Comparison of ENCODE assay signal across 1 cellular context in the genomic region with DNA sequence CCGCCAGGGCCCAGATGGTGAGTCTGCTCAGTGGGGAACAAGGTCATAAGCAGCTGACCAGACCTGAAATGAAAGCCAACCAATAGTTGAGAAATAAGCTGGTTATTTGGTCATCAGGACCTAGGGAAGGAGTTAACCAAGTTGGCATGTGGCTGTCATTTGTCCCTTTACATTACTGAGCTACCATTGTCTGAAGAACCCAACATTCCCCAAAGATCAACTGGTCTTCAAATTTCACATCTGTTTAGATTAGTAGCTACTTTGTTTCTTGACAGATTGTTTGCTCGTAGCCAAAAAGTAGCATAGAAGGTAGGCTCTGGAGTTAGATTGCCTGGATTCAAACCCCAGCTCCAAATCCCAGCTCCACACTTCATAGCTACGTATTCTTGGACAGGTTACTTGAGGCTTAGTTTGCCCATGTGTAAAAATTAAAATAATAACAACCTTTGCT.
TF ChIP-seq lines count a peak whose summit lies in the region.

No MANE protein-coding gene starts in this region.

TF ChIP-seq in K562, 482 proteins besides CTCF, POLR2A, EP300 and RAD21 (continued from another document and continues in another):
- no peak for TF ChIP-seq ZMIZ1 (IDR thresholded peaks at IDR 0.05; ENCODE audit: low read depth in 2 of 2, low read length in 2 of 2)
- no peak for TF ChIP-seq POLR2H (tag; IDR thresholded peaks at IDR 0.05; ENCODE audit: low read depth)
- TF ChIP-seq, protein P1, sequence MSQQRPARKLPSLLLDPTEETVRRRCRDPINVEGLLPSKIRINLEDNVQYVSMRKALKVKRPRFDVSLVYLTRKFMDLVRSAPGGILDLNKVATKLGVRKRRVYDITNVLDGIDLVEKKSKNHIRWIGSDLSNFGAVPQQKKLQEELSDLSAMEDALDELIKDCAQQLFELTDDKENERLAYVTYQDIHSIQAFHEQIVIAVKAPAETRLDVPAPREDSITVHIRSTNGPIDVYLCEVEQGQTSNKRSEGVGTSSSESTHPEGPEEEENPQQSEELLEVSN (IDR thresholded peaks at IDR 0.05; ENCODE audit: borderline replicate concordance in 1 of 2, extremely low read depth in 1 of 2, insufficient read depth in 1 of 2, insufficient read length in 1 of 2, low read depth in 1 of 2, low read length in 1 of 2, poor library complexity in 1 of 2, severe bottlenecking in 1 of 2) = no peak
- TF ChIP-seq, protein P2, sequence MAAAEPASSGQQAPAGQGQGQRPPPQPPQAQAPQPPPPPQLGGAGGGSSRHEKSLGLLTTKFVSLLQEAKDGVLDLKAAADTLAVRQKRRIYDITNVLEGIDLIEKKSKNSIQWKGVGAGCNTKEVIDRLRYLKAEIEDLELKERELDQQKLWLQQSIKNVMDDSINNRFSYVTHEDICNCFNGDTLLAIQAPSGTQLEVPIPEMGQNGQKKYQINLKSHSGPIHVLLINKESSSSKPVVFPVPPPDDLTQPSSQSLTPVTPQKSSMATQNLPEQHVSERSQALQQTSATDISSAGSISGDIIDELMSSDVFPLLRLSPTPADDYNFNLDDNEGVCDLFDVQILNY (CRISPR knock-in tag; IDR thresholded peaks at IDR 0.05) = peak; percentile 45; the same call in 1 of the 2 replicates
- 0 out of 2 replicates have a peak, but pooled peaks have one; percentile 32 for TF ChIP-seq KAT7 (CRISPR knock-in tag; IDR thresholded peaks at IDR 0.05; ENCODE audit: borderline replicate concordance)
- TF ChIP-seq, protein P3, sequence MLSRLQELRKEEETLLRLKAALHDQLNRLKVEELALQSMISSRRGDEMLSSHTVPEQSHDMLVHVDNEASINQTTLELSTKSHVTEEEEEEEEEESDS (CRISPR knock-in tag; IDR thresholded peaks at IDR 0.05) = no peak
- TF ChIP-seq ARID4B (CRISPR knock-in tag; IDR thresholded peaks at IDR 0.05) = peak; percentile 76
- TF ChIP-seq PHF20 (IDR thresholded peaks at IDR 0.05; ENCODE audit: partially characterized antibody) = no peak
- TF ChIP-seq ZNF184 (CRISPR knock-in tag; IDR thresholded peaks at IDR 0.05) = no peak
- TF ChIP-seq SPI1 (IDR thresholded peaks at IDR 0.05; ENCODE audit: borderline replicate concordance, low read depth, low read length) = no peak
- no peak for TF ChIP-seq DEAF1 (CRISPR knock-in tag; IDR thresholded peaks at IDR 0.05)
- no peak for TF ChIP-seq POLR2AphosphoS5 (IDR thresholded peaks at IDR 0.05; ENCODE audit: control insufficient read depth, insufficient read depth, low read depth, low read length)
- TF ChIP-seq ARID3A (IDR thresholded peaks at IDR 0.05; ENCODE audit: borderline replicate concordance, low read depth, low read length) = no peak
- no peak for TF ChIP-seq DIDO1 (tag; IDR thresholded peaks at IDR 0.05; ENCODE audit: low read depth)
- TF ChIP-seq ZNF354B (CRISPR knock-in tag; IDR thresholded peaks at IDR 0.05) = no peak
- TF ChIP-seq, protein P4, sequence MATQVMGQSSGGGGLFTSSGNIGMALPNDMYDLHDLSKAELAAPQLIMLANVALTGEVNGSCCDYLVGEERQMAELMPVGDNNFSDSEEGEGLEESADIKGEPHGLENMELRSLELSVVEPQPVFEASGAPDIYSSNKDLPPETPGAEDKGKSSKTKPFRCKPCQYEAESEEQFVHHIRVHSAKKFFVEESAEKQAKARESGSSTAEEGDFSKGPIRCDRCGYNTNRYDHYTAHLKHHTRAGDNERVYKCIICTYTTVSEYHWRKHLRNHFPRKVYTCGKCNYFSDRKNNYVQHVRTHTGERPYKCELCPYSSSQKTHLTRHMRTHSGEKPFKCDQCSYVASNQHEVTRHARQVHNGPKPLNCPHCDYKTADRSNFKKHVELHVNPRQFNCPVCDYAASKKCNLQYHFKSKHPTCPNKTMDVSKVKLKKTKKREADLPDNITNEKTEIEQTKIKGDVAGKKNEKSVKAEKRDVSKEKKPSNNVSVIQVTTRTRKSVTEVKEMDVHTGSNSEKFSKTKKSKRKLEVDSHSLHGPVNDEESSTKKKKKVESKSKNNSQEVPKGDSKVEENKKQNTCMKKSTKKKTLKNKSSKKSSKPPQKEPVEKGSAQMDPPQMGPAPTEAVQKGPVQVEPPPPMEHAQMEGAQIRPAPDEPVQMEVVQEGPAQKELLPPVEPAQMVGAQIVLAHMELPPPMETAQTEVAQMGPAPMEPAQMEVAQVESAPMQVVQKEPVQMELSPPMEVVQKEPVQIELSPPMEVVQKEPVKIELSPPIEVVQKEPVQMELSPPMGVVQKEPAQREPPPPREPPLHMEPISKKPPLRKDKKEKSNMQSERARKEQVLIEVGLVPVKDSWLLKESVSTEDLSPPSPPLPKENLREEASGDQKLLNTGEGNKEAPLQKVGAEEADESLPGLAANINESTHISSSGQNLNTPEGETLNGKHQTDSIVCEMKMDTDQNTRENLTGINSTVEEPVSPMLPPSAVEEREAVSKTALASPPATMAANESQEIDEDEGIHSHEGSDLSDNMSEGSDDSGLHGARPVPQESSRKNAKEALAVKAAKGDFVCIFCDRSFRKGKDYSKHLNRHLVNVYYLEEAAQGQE (CRISPR knock-in tag; IDR thresholded peaks at IDR 0.05; ENCODE audit: low read depth) = no peak
- no peak for TF ChIP-seq ASH1L (IDR thresholded peaks at IDR 0.05; ENCODE audit: borderline replicate concordance, low read depth, partially characterized antibody)
- no peak for TF ChIP-seq DDX20 (tag; IDR thresholded peaks at IDR 0.05; ENCODE audit: low read depth)
- no peak for TF ChIP-seq HMG20B (CRISPR knock-in tag; IDR thresholded peaks at IDR 0.05)
- TF ChIP-seq CHCHD3 (CRISPR knock-in tag; IDR thresholded peaks at IDR 0.05) = no peak
- TF ChIP-seq JUND (IDR thresholded peaks at IDR 0.05; ENCODE audit: borderline replicate concordance, low read depth, low read length) = no peak
- TF ChIP-seq JUND (tag; IDR thresholded peaks at IDR 0.05; ENCODE audit: borderline replicate concordance, low read depth, low read length) = 0 out of 3 replicates have a peak, but pooled peaks have one; percentile 11
- no peak for TF ChIP-seq HLTF (IDR thresholded peaks at IDR 0.05)
- no peak for TF ChIP-seq NELFE (IDR thresholded peaks at IDR 0.05; ENCODE audit: insufficient read depth, insufficient read length)
- TF ChIP-seq CBFB (CRISPR knock-in tag; IDR thresholded peaks at IDR 0.05) = 0 out of 2 replicates have a peak, but pooled peaks have one; percentile 89
- no peak for TF ChIP-seq HNRNPLL (IDR thresholded peaks at IDR 0.05; ENCODE audit: low read depth, low read length, poor library complexity, severe bottlenecking)
- TF ChIP-seq, protein P5, sequence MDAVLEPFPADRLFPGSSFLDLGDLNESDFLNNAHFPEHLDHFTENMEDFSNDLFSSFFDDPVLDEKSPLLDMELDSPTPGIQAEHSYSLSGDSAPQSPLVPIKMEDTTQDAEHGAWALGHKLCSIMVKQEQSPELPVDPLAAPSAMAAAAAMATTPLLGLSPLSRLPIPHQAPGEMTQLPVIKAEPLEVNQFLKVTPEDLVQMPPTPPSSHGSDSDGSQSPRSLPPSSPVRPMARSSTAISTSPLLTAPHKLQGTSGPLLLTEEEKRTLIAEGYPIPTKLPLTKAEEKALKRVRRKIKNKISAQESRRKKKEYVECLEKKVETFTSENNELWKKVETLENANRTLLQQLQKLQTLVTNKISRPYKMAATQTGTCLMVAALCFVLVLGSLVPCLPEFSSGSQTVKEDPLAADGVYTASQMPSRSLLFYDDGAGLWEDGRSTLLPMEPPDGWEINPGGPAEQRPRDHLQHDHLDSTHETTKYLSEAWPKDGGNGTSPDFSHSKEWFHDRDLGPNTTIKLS (IDR thresholded peaks at IDR 0.05; ENCODE audit: borderline replicate concordance, low read depth) = no peak
- no peak for TF ChIP-seq CEBPG (CRISPR knock-in tag; IDR thresholded peaks at IDR 0.05)
- no peak for TF ChIP-seq CEBPG (tag; conservative IDR thresholded peaks at IDR 0.05 in 1 of 2, IDR thresholded peaks at IDR 0.05 in 1 of 2)
- TF ChIP-seq ZNF311 (CRISPR knock-in tag; IDR thresholded peaks at IDR 0.05) = no peak
- TF ChIP-seq ARID3B (CRISPR knock-in tag; IDR thresholded peaks at IDR 0.05; ENCODE audit: borderline replicate concordance) = no peak
